In genomic region chr17:49193513-49194296, GRCh38 we compare ENCODE assay signal across 8 cellular contexts. TPM values are rescaled to one million over a fixed set of nuclear protein-coding genes. Genes with fewer than 3 reads are reported as not detected.
DNase-seq lines count a peak whose midpoint lies in the region; FAIRE-seq and TF ChIP-seq lines count a peak whose summit lies in the region.

No MANE protein-coding gene starts in this region.

- peaks cover 0 to 19% (median 14%) of the 10 kb centered on the region in 3 donors for H3K4me1 ChIP-seq in skeletal muscle tissue (ENCODE audit: control insufficient read depth in 3 of 3, insufficient read depth in 3 of 3, low read length in 3 of 3)

- TF ChIP-seq CTCF in bronchial epithelial cell (IDR thresholded peaks at IDR 0.05; ENCODE audit: insufficient read depth, low read length, severe bottlenecking): no peak

- H3K9ac ChIP-seq in skeletal muscle tissue (ENCODE audit: low read depth in 1 of 3, low read length in 3 of 3): peak overlapping the region; percentile 28 to 94 (median 74)

- no peaks in the 10 kb centered on the region for H3K9me3 ChIP-seq in skeletal muscle tissue (ENCODE audit: control insufficient read depth in 3 of 3, low read length in 3 of 3)

- no peaks in the 10 kb centered on the region for H3K27me3 ChIP-seq in bronchial epithelial cell (ENCODE audit: control insufficient read depth, insufficient read depth, low read length)
- H3K27me3 ChIP-seq in skeletal muscle tissue (ENCODE audit: control insufficient read depth in 3 of 3, insufficient read depth in 3 of 3, low read length in 3 of 3): no peaks in the 10 kb centered on the region

- H3K27ac ChIP-seq in skeletal muscle tissue (ENCODE audit: low read depth, low read length): peak overlapping the region; percentile 91

- peak overlapping the region; percentile 70 for H3K4me3 ChIP-seq in bronchial epithelial cell (ENCODE audit: low read depth, low read length)
- H3K4me3 ChIP-seq in skeletal muscle tissue (ENCODE audit: low read length in 3 of 3): peak overlapping the region; percentile 57 to 80 (median 69)

- no peak for FAIRE-seq in bronchial epithelial cell (lab: Jason Lieb, UNC)

- DNase-seq in ELR (ENCODE audit: low read depth) (peak; percentile 81), HT1080 (ENCODE audit: low read depth) (peak; percentile 66), RPMI8226 (peak; percentile 30), bronchial epithelial cell (ENCODE audit: low read depth) (peak; percentile 53), iris pigment epithelial cell (ENCODE audit: low read depth) (peak; percentile 78), NCI-H128 (lab: John Stamatoyannopoulos, UW; ENCODE audit: unreplicated experiment) (no peak), hepatic stellate cell (ENCODE audit: low spot score) (no peak)

- H3K36me3 ChIP-seq in bronchial epithelial cell (ENCODE audit: control insufficient read depth, insufficient read depth, low read length) (no peaks in the 10 kb centered on the region), skeletal muscle tissue (ENCODE audit: control insufficient read depth in 3 of 3, insufficient read depth in 3 of 3, low read length in 3 of 3) (no peaks in the 10 kb centered on the region)

RNA-seq across cellular contexts. Expression of gene GNGT2, which starts 16.7 kb away (rescaled TPM):
- total RNA-seq in HT1080 (2014; rRNA removed; shearing (Covaris generic)): 10.9 and 17.1 TPM in 2 replicates
- polyA plus RNA-seq in HT1080 (2015; cell fraction: cytosol; rRNA removed): 2.7 and 3.7 TPM in 2 replicates
- 3.1 and 3.2 TPM in 2 replicates for polyA plus RNA-seq in HT1080 (2015; cell fraction: nucleus; rRNA removed)
- total RNA-seq in bronchial epithelial cell (not detected in 2 replicates), skeletal muscle tissue (2.1 TPM)

RNA-seq across cellular contexts. Expression of gene ABI3, which starts 16.8 kb away (rescaled TPM):
- 10.3 and 13.7 TPM in 2 replicates for total RNA-seq in HT1080 (2014; rRNA removed; shearing (Covaris generic))
- polyA plus RNA-seq in HT1080 (2015; cell fraction: cytosol; rRNA removed): 0.85 and 0.91 TPM in 2 replicates
- 0.06 and 0.57 TPM in 2 replicates for polyA plus RNA-seq in HT1080 (2015; cell fraction: nucleus; rRNA removed)
- total RNA-seq in bronchial epithelial cell: not detected in 2 replicates
- 1.0 TPM for total RNA-seq in skeletal muscle tissue

RNA-seq across cellular contexts. Expression of gene PHOSPHO1, which starts 36.9 kb away (rescaled TPM):
- 0.47 TPM in 1 of 2 replicates, not detected in the other for total RNA-seq in HT1080 (2014; rRNA removed; shearing (Covaris generic))
- 0.16 and 0.34 TPM in 2 replicates for polyA plus RNA-seq in HT1080 (2015; cell fraction: cytosol; rRNA removed)
- polyA plus RNA-seq in HT1080 (2015; cell fraction: nucleus; rRNA removed): 0.31 and 1.1 TPM in 2 replicates
- not detected in 2 replicates for total RNA-seq in bronchial epithelial cell
- total RNA-seq in skeletal muscle tissue: 13.6 TPM

Comparison
In these comparisons a context has a peak if more than half of its experiments do, and no peak if none do; other contexts are left out.
1. DNase-seq: peak in ELR (single experiment), HT1080 (single experiment), RPMI8226 (single experiment), bronchial epithelial cell (single experiment) and iris pigment epithelial cell (single experiment); none in NCI-H128 (single experiment) and hepatic stellate cell (single experiment).